In the genomic region with DNA sequence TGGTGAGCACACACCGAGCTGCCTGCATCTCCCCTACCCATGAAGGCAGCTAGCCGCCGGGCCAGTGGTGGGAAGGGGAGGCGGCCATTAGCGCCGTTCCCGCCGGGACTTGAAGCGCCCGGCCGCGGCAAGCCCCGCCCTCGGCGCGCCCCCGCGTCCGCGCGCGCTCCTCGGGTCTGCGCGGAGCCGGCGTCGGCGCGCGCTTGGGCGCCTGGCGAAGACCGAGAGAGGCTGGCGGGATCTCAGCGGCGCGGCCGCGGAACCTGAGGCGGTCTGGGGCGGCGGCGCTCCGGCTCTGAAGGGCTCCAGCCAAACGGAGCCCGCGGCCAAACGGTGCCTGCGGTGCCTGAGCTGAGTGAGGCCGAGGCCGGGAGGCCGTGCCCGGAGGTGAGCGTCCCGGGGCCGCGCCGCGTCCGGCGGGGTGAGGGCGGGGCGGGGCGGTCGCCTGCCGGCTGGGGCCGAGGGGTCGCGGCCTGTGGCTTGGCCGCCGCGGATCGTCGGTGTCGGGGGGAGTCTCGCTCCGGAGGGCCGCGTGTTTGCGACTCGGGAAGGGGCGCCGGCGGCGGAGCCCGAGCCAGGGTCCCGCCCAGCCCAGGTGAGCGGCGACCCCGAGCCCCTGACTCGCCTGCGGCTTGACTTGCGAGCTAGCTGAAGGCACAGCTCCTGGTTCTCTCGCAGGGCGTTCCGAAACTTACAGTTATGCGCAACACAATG, we compare ENCODE assay signal across 8 cellular contexts. TPM values are rescaled to one million over a fixed set of nuclear protein-coding genes. Genes with fewer than 3 reads are reported as not detected.
DNase-seq lines count a peak whose midpoint lies in the region; ATAC-seq and TF ChIP-seq lines count a peak whose summit lies in the region.

A gene with protein sequence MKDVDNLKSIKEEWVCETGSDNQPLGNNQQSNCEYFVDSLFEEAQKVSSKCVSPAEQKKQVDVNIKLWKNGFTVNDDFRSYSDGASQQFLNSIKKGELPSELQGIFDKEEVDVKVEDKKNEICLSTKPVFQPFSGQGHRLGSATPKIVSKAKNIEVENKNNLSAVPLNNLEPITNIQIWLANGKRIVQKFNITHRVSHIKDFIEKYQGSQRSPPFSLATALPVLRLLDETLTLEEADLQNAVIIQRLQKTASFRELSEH (plus strand): TSS at position 202 of the 714 bp plus-strand sequence. CDS start 17,852 bp downstream, outside the sequence.

- ATAC-seq in GM18907 (IDR thresholded peaks at IDR 0.05; ENCODE audit: unreplicated experiment) (peak; percentile 78), HG03108 (IDR thresholded peaks at IDR 0.05; ENCODE audit: unreplicated experiment) (peak; percentile 62), left colon (peak; percentile 93)

- H3K4me3 ChIP-seq in AG10803 (ENCODE audit: low read length), result peak within 1 kb of the TSS; percentile 92

- TF ChIP-seq CTCF in AG10803 (conservative IDR thresholded peaks at IDR 0.05; ENCODE audit: low read length), result no peak

- DNase-seq in AG10803 (ENCODE audit: low read depth), result peak; percentile 74
- DNase-seq in NCI-H345 treated with DMSO at 0.1 percent for 48 hours (lab: John Stamatoyannopoulos, UW; ENCODE audit: unreplicated experiment), result peak; percentile 90
- DNase-seq in activated CD4-positive, alpha-beta T cell treated with anti-CD3 and anti-CD28 coated beads for 24 hours (ENCODE audit: low read depth in 2 of 2), result peak; percentile 54 to 56
- peak; percentile 56 to 83 for DNase-seq in left colon
- DNase-seq in stimulated activated CD4-positive, alpha-beta T cell treated with anti-CD3 and anti-CD28 coated beads, Interleukin-1b, Interleukin-23, amount 100 ng/mL, for 4 hours (ENCODE audit: low read depth in 2 of 2), result peak; percentile 52 to 71

- H3K27ac ChIP-seq in cingulate gyrus (ENCODE audit: low read depth, low read length), result peak within 1 kb of the TSS; percentile 54

- intact Hi-C loops in left colon (cut with DNase I, micrococcal nuclease), result no loop called here

RNA-seq across cellular contexts. Expression of the gene that starts here (rescaled TPM):
- 10 to 100 TPM; 15.6 to 15.8 TPM for total RNA-seq in left colon

Comparison
In these comparisons a context has a peak if more than half of its experiments do, and no peak if none do; other contexts are left out.
1. Peak in every context shown above with its lines: DNase-seq, ATAC-seq, H3K4me3 ChIP-seq and H3K27ac ChIP-seq.